In genomic region chr10:74081192-74081803, GRCh38 we compare ENCODE assay signal across 7 cellular contexts.
DNase-seq lines count a peak whose midpoint lies in the region; ATAC-seq, FAIRE-seq and TF ChIP-seq lines count a peak whose summit lies in the region.

No MANE protein-coding gene starts in this region.

- H3K9me3 ChIP-seq in Karpas-422 (ENCODE audit: low read length), result no peaks in the 10 kb centered on the region

- H3K27me3 ChIP-seq in Karpas-422 (ENCODE audit: low read length), result no peaks in the 10 kb centered on the region

- H3K4me2 ChIP-seq in Karpas-422 (ENCODE audit: low read depth, low read length, poor library complexity, severe bottlenecking), result peak overlapping the region; percentile 83

- H3K79me2 ChIP-seq in Karpas-422 (ENCODE audit: low read length), result peaks cover 39% of the 10 kb centered on the region

- peaks cover 6% of the 10 kb centered on the region; the same call in 1 of the 2 replicates for H3K36me3 ChIP-seq in Karpas-422 (ENCODE audit: insufficient read depth, low read length)

- peaks cover 62% of the 10 kb centered on the region for H3K4me1 ChIP-seq in Karpas-422 (ENCODE audit: low read length)

- H3K9ac ChIP-seq in Karpas-422 (ENCODE audit: low read length), result peak overlapping the region; percentile 35; the same call in 1 of the 2 replicates

- FAIRE-seq in G401.6 (lab: Jason Lieb, UNC), result peak; percentile 90

- no peak for ATAC-seq in HG02981 (IDR thresholded peaks at IDR 0.05; ENCODE audit: unreplicated experiment)

- H2AFZ ChIP-seq in Karpas-422 (ENCODE audit: low read length), result no peak overlapping the region

- TF ChIP-seq CTCF in cardiac fibroblast (IDR thresholded peaks at IDR 0.05; ENCODE audit: low read depth, low read length), result peak; percentile 80

- no peaks in the 10 kb centered on the region for H3K9me2 ChIP-seq in Karpas-422 (replicated peaks; ENCODE audit: insufficient read depth, low read length)

- no peaks in the 10 kb centered on the region for H4K20me1 ChIP-seq in Karpas-422 (ENCODE audit: insufficient read depth, low read depth, low read length)

- no peak overlapping the region for H3K4me3 ChIP-seq in Karpas-422 (ENCODE audit: low read length)
- no peak overlapping the region for H3K4me3 ChIP-seq in cardiac fibroblast (replicated peaks in 1 of 2; ENCODE audit: low read depth in 2 of 2, low read length in 2 of 2)

- DNase-seq in Karpas-422, result peak; percentile 83
- peak; percentile 52 for DNase-seq in SW480 (ENCODE audit: low spot score)
- peak; percentile 74 for DNase-seq in cardiac fibroblast (ENCODE audit: low read depth in 2 of 2)
- peak; percentile 72 for DNase-seq in left kidney (ENCODE audit: low read depth, low spot score)
- DNase-seq in stimulated activated CD8-positive, alpha-beta memory T cell treated with anti-CD3 and anti-CD28 coated beads, Interleukin-12 subunit alpha, Interleukin-12 subunit beta, amount 100 ng/mL, for 4 hours (ENCODE audit: low read depth), result peak; percentile 2

- H3K27ac ChIP-seq in Karpas-422 (ENCODE audit: low read length), result peak overlapping the region; percentile 91

Comparison
In these comparisons a context has a peak if more than half of its experiments do, and no peak if none do; other contexts are left out.
1. DNase-seq: peak in every context shown above with its lines; median percentile 83 in Karpas-422; 74 in cardiac fibroblast; 72 in left kidney; 52 in SW480; 2 in stimulated activated CD8-positive, alpha-beta memory T cell treated with anti-CD3 and anti-CD28 coated beads, Interleukin-12 subunit alpha, Interleukin-12 subunit beta, amount 100 ng/mL, for 4 hours.